25 cellular contexts compared by ENCODE assay signal in the genomic region with DNA sequence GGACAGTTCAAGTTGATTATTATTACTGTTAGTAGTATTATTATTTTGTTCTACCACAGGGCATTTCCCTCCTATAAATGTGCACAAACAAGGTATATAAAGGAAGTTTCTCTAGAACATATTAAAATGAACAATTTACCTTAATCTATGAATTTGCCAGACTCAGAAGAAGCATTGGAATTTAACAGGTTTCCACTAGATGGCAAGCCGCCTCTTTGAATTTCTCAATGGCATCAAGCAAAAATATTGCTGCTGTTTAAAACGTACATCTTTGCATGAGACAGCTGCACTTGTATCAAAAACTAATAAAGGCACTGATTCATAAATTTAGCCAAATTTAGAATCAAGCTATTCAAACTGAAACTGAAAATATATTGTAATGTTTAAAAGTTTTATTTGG. TPM values are rescaled to one million over a fixed set of nuclear protein-coding genes. Genes with fewer than 3 reads are reported as not detected.
A peak's percentile ranks its signal among the peaks of the same experiment; 100 is the strongest.
DNase-seq lines count a peak whose midpoint lies in the region; ATAC-seq, FAIRE-seq and TF ChIP-seq lines count a peak whose summit lies in the region.
"Had no signal": no experiment of that assay in that cellular context is flagged by ENCODE, and none has a peak within 500 bp of the region (broad histone marks: within the 10 kb centered on the region; RNA-seq: fewer than 3 reads in every experiment).

No MANE protein-coding gene starts in this region.

- ATAC-seq in RWPE2 (ENCODE audit: low read depth) (no peak), HG02763 (IDR thresholded peaks at IDR 0.05; ENCODE audit: unreplicated experiment) (no peak)
- no peak for ATAC-seq in stimulated activated naive CD8-positive, alpha-beta T cell treated with anti-CD3 and anti-CD28 coated beads, Interleukin-15, amount 100 ng/mL, for 72 hours
- ATAC-seq: stimulated activated naive B cell treated with anti-CD40 and anti-IgM and Interleukin-4, amounts not matched to agents 10 μg/mL and 1 μg/mL and 100 μg/mL, for 72 hours had no signal

- peak; percentile 34 for TF ChIP-seq CTCF in RWPE2 (IDR thresholded peaks at IDR 0.05; ENCODE audit: poor library complexity, severe bottlenecking)
- TF ChIP-seq CTCF in neural progenitor cell (IDR thresholded peaks at IDR 0.05) = peak; percentile 29

- H3K4me2 ChIP-seq in neural progenitor cell = no peak overlapping the region
- H3K4me2 ChIP-seq: BLaER1 had no signal

- no peaks in the 10 kb centered on the region for H3K36me3 Mint-ChIP-seq in neural progenitor cell
- H3K36me3 Mint-ChIP-seq: activated naive CD8-positive, alpha-beta T cell treated with anti-CD3 and anti-CD28 coated beads for 36 hours; naive B cell; stimulated activated naive B cell treated with anti-CD40 and anti-IgM and Interleukin-4, amounts not matched to agents 10 μg/mL and 1 μg/mL and 100 μg/mL, for 72 hours had no signal

- H3K27me3 ChIP-seq in RWPE2 (ENCODE audit: insufficient read depth, poor library complexity, severe bottlenecking) = peaks cover 7% of the 10 kb centered on the region
- peaks cover 2% of the 10 kb centered on the region for H3K27me3 ChIP-seq in neural progenitor cell
- H3K27me3 ChIP-seq: BLaER1, colonic mucosa, thyroid gland had no signal

- H3K9me3 ChIP-seq in RWPE2 (ENCODE audit: severe bottlenecking) (no peaks in the 10 kb centered on the region), neural progenitor cell (ENCODE audit: low read depth) (no peaks in the 10 kb centered on the region)
- H3K9me3 ChIP-seq: colonic mucosa, thyroid gland had no signal

- H3K4me3 ChIP-seq in RWPE2 (ENCODE audit: severe bottlenecking) = no peak overlapping the region
- H3K4me3 ChIP-seq in neural progenitor cell = no peak overlapping the region
- H3K4me3 ChIP-seq: BLaER1, colonic mucosa, thyroid gland had no signal

- H3K4me1 Mint-ChIP-seq in neural progenitor cell = no peaks in the 10 kb centered on the region
- H3K4me1 Mint-ChIP-seq in stimulated activated naive CD8-positive, alpha-beta T cell treated with anti-CD3 and anti-CD28 coated beads, Interleukin-15, amount 100 ng/mL, for 72 hours = peaks cover 12% of the 10 kb centered on the region
- H3K4me1 Mint-ChIP-seq: memory B cell, naive B cell had no signal

- no peaks in the 10 kb centered on the region for H3K4me1 ChIP-seq in RWPE2 (ENCODE audit: insufficient read depth, poor library complexity, severe bottlenecking)
- no peaks in the 10 kb centered on the region for H3K4me1 ChIP-seq in neural progenitor cell
- H3K4me1 ChIP-seq: BLaER1, colonic mucosa, parathyroid adenoma, thyroid gland had no signal

- H2AFZ ChIP-seq in neural progenitor cell (replicated peaks) = no peak overlapping the region
- H2AFZ ChIP-seq: parathyroid adenoma had no signal

- TF ChIP-seq POLR2A in erythroblast (IDR thresholded peaks at IDR 0.05; ENCODE audit: low read length) = no peak

- H3F3A ChIP-seq in neural progenitor cell (ENCODE audit: low read depth) = no peaks in the 10 kb centered on the region

- no peak overlapping the region for H3K9ac ChIP-seq in neural progenitor cell
- H3K9ac ChIP-seq: BLaER1, parathyroid adenoma had no signal

- no peak for FAIRE-seq in HTR-8/SVneo (lab: Jason Lieb, UNC)
- FAIRE-seq: endometrium, GM12892, H54, kidney had no signal

- no peaks in the 10 kb centered on the region for H3K79me2 ChIP-seq in neural progenitor cell (ENCODE audit: low read depth)
- H3K79me2 ChIP-seq: parathyroid adenoma had no signal

- H4K20me1 ChIP-seq in neural progenitor cell (ENCODE audit: low read depth) = no peaks in the 10 kb centered on the region
- H4K20me1 ChIP-seq: BLaER1 had no signal

- H3K4me3 Mint-ChIP-seq in neural progenitor cell = no peak overlapping the region
- H3K4me3 Mint-ChIP-seq in stimulated activated naive CD8-positive, alpha-beta T cell treated with anti-CD3 and anti-CD28 coated beads, Interleukin-15, amount 100 ng/mL, for 72 hours = no peak overlapping the region
- H3K4me3 Mint-ChIP-seq: activated naive CD8-positive, alpha-beta T cell treated with anti-CD3 and anti-CD28 coated beads for 36 hours; memory B cell; naive B cell; stimulated activated naive B cell treated with anti-CD40 and anti-IgM and Interleukin-4, amounts not matched to agents 10 μg/mL and 1 μg/mL and 100 μg/mL, for 72 hours had no signal

- no peaks in the 10 kb centered on the region for H3K27me3 Mint-ChIP-seq in neural progenitor cell (ENCODE audit: insufficient read depth, low read depth)
- H3K27me3 Mint-ChIP-seq in stimulated activated naive CD8-positive, alpha-beta T cell treated with anti-CD3 and anti-CD28 coated beads, Interleukin-15, amount 100 ng/mL, for 72 hours = no peaks in the 10 kb centered on the region

- DNase-seq in DMS 273 (lab: John Stamatoyannopoulos, UW; ENCODE audit: unreplicated experiment) (peak; percentile 20), DMS 273 treated with DMSO at 0.1 percent for 48 hours (lab: John Stamatoyannopoulos, UW) (no peak), HTR-8/SVneo (ENCODE audit: insufficient read length, low spot score) (peak; percentile 8), RWPE2 (ENCODE audit: low spot score) (no peak), neural progenitor cell (ENCODE audit: low spot score) (no peak), erythroblast (lab: John Stamatoyannopoulos, UW) (no peak)
- no peak for DNase-seq in stimulated activated naive CD8-positive, alpha-beta T cell treated with anti-CD3 and anti-CD28 coated beads, Interleukin-15, amount 100 ng/mL, for 72 hours
- DNase-seq: activated naive CD8-positive, alpha-beta T cell treated with anti-CD3 and anti-CD28 coated beads for 36 hours; colonic mucosa; GDM1; kidney; naive B cell; NCI-H146; NCI-H345; stimulated activated naive B cell treated with anti-CD40 and anti-IgM and Interleukin-4, amounts not matched to agents 10 μg/mL and 1 μg/mL and 100 μg/mL, for 72 hours; T-helper 2 cell; thyroid gland had no signal

- no peak overlapping the region for H3K27ac Mint-ChIP-seq in neural progenitor cell
- H3K27ac Mint-ChIP-seq in stimulated activated naive CD8-positive, alpha-beta T cell treated with anti-CD3 and anti-CD28 coated beads, Interleukin-15, amount 100 ng/mL, for 72 hours = no peak overlapping the region
- H3K27ac Mint-ChIP-seq: activated naive CD8-positive, alpha-beta T cell treated with anti-CD3 and anti-CD28 coated beads for 36 hours; memory B cell; naive B cell; stimulated activated naive B cell treated with anti-CD40 and anti-IgM and Interleukin-4, amounts not matched to agents 10 μg/mL and 1 μg/mL and 100 μg/mL, for 72 hours had no signal

- H3K27ac ChIP-seq in RWPE2 (ENCODE audit: poor library complexity, severe bottlenecking) (no peak overlapping the region), neural progenitor cell (no peak overlapping the region)
- H3K27ac ChIP-seq: 22Rv1, BLaER1, colonic mucosa, parathyroid adenoma, thyroid gland had no signal

- H3K9me3 Mint-ChIP-seq in neural progenitor cell = peaks cover 4% of the 10 kb centered on the region
- H3K9me3 Mint-ChIP-seq in stimulated activated naive CD8-positive, alpha-beta T cell treated with anti-CD3 and anti-CD28 coated beads, Interleukin-15, amount 100 ng/mL, for 72 hours = peaks cover 0 to 10% of the 10 kb centered on the region in 2 donors
- H3K9me3 Mint-ChIP-seq: activated naive CD8-positive, alpha-beta T cell treated with anti-CD3 and anti-CD28 coated beads for 36 hours; memory B cell had no signal

- H3K36me3 ChIP-seq in RWPE2 (ENCODE audit: low read depth) = no peaks in the 10 kb centered on the region
- no peaks in the 10 kb centered on the region for H3K36me3 ChIP-seq in neural progenitor cell
- H3K36me3 ChIP-seq: BLaER1, colonic mucosa, thyroid gland had no signal

RNA-seq across cellular contexts. Expression of a gene that starts 34.6 kb away (rescaled TPM):
- total RNA-seq in neural progenitor cell (ENCODE audit: low replicate concordance) = 130 and 211 TPM in 2 replicates

Comparison
In these comparisons a context has a peak if more than half of its experiments do, and no peak if none do; other contexts are left out.
1. DNase-seq: peak in DMS 273 (single experiment) and HTR-8/SVneo (single experiment); none in DMS 273 treated with DMSO at 0.1 percent for 48 hours (single experiment), RWPE2 (single experiment), neural progenitor cell (single experiment), stimulated activated naive CD8-positive, alpha-beta T cell treated with anti-CD3 and anti-CD28 coated beads, Interleukin-15, amount 100 ng/mL, for 72 hours (0 of 2) and erythroblast (0 of 2).